Comparison of ENCODE assay signal across 9 cellular contexts in genomic region chr5:171342362-171343111, GRCh38. TPM values are rescaled to one million over a fixed set of nuclear protein-coding genes. Genes with fewer than 3 reads are reported as not detected.
DNase-seq lines count a peak whose midpoint lies in the region; ATAC-seq and TF ChIP-seq lines count a peak whose summit lies in the region.
"Had no signal": no experiment of that assay in that cellular context is flagged by ENCODE, and none has a peak within 500 bp of the region (broad histone marks: within the 10 kb centered on the region; RNA-seq: fewer than 3 reads in every experiment).

No MANE protein-coding gene starts in this region.

- no peak overlapping the region for H3K4me3 Mint-ChIP-seq in activated CD8-positive, alpha-beta T cell treated with anti-CD3 and anti-CD28 coated beads for 36 hours

- H3K27me3 Mint-ChIP-seq in activated CD8-positive, alpha-beta T cell treated with anti-CD3 and anti-CD28 coated beads for 36 hours, result peaks cover 15% of the 10 kb centered on the region

- H3K36me3 ChIP-seq in sigmoid colon (no peaks in the 10 kb centered on the region), ovary (no peaks in the 10 kb centered on the region)

- H3K9me3 Mint-ChIP-seq in activated CD8-positive, alpha-beta T cell treated with anti-CD3 and anti-CD28 coated beads for 36 hours, result no peaks in the 10 kb centered on the region

- peak; percentile 66 for ATAC-seq in HG02610 (IDR thresholded peaks at IDR 0.05; ENCODE audit: unreplicated experiment)
- peak; percentile 49 for ATAC-seq in activated CD8-positive, alpha-beta T cell treated with anti-CD3 and anti-CD28 coated beads for 36 hours

- CTCF ChIA-PET in activated CD8-positive, alpha-beta T cell treated with anti-CD3 and anti-CD28 coated beads for 36 hours (lab: Charles Lee), result interaction anchor here (0.6 to 3.9 kb wide), 20 partner anchors 10 to 703 kb away, joined by 3 to 36 read pairs (median 4); no protein-coding TSS in a partner anchor

- H3K27ac Mint-ChIP-seq in activated CD8-positive, alpha-beta T cell treated with anti-CD3 and anti-CD28 coated beads for 36 hours, result no peak overlapping the region

- no peak for TF ChIP-seq EP300 in sigmoid colon (IDR thresholded peaks at IDR 0.05)
- no peak for TF ChIP-seq EP300 in ovary (IDR thresholded peaks at IDR 0.05)

- H3K4me1 ChIP-seq in sigmoid colon (no peaks in the 10 kb centered on the region), ovary (ENCODE audit: insufficient read depth) (no peaks in the 10 kb centered on the region)

- no peak for TF ChIP-seq POLR2A in sigmoid colon (IDR thresholded peaks at IDR 0.05)
- no peak for TF ChIP-seq POLR2A in ovary (IDR thresholded peaks at IDR 0.05)

- peak; percentile 63 for TF ChIP-seq CTCF in activated CD8-positive, alpha-beta T cell treated with anti-CD3 and anti-CD28 coated beads for 36 hours (IDR thresholded peaks at IDR 0.05)
- TF ChIP-seq CTCF in sigmoid colon (IDR thresholded peaks at IDR 0.05), result peak in 3 of 4 experiments; percentile 21 to 27 (median 22)
- no peak for TF ChIP-seq CTCF in ovary (IDR thresholded peaks at IDR 0.05)

- POLR2A ChIA-PET in activated CD8-positive, alpha-beta T cell treated with anti-CD3 and anti-CD28 coated beads for 36 hours (lab: Charles Lee), result interaction anchor here (1.3 kb wide), 1 partner anchor 10 kb away, joined by 5 read pairs; no protein-coding TSS in a partner anchor

- DNase-seq in stimulated activated CD4-positive, alpha-beta T cell treated with anti-CD3 and anti-CD28 coated beads, Interleukin-12 subunit alpha, Interleukin-12 subunit beta, amount 100 ng/mL, for 4 hours, result peak; percentile 6
- DNase-seq in stimulated activated CD4-positive, alpha-beta T cell treated with anti-CD3 and anti-CD28 coated beads, Interleukin-4, amount 100 ng/mL, for 1 hour, result no peak
- peak; percentile 50 for DNase-seq in NCI-H2196 treated with DMSO at 0.1 percent for 48 hours (lab: John Stamatoyannopoulos, UW; ENCODE audit: unreplicated experiment)
- peak; percentile 64 for DNase-seq in activated CD8-positive, alpha-beta T cell treated with anti-CD3 and anti-CD28 coated beads for 36 hours
- DNase-seq in head of caudate nucleus, result peak in 30 of 42 donors; percentile 16 to 77 (median 51)
- DNase-seq in sigmoid colon, result no peak
- no peak for DNase-seq in ovary

- H3K36me3 Mint-ChIP-seq in activated CD8-positive, alpha-beta T cell treated with anti-CD3 and anti-CD28 coated beads for 36 hours (ENCODE audit: low read depth), result no peaks in the 10 kb centered on the region

- H3K27me3 ChIP-seq in sigmoid colon (peaks cover 0 to 16% (median 0%) of the 10 kb centered on the region in 3 donors), ovary (no peaks in the 10 kb centered on the region)

- H3K27ac ChIP-seq in sigmoid colon (no peak overlapping the region), ovary (no peak overlapping the region)

- H3K4me3 ChIP-seq in sigmoid colon (no peak overlapping the region), ovary (no peak overlapping the region)

- no peaks in the 10 kb centered on the region for H3K4me1 Mint-ChIP-seq in activated CD8-positive, alpha-beta T cell treated with anti-CD3 and anti-CD28 coated beads for 36 hours (ENCODE audit: low read depth)

- intact Hi-C loops in activated CD8-positive, alpha-beta T cell treated with anti-CD3 and anti-CD28 coated beads for 36 hours (cut with micrococcal nuclease), result no loop called here
- intact Hi-C loops in head of caudate nucleus (cut with DNase I) (no loop called here), sigmoid colon (cut with DNase I) (loop anchor here (5.0 kb wide), 1 partner anchor 595 kb away; no protein-coding TSS in a partner anchor), ovary (cut with DNase I) (no loop called here)

- 50 to 57% methylated on average over 17 of the region's 17 CpGs for WGBS in sigmoid colon, 2 donors
- WGBS in ovary, 3 donors, result 50 to 55% (median 51%) methylated on average over 17 of the region's 17 CpGs

- H3K9me3 ChIP-seq in sigmoid colon (no peaks in the 10 kb centered on the region), ovary (no peaks in the 10 kb centered on the region)

RNA-seq across cellular contexts. Expression of gene TLX3, which starts 33.5 kb away (rescaled TPM):
- total RNA-seq in activated CD8-positive, alpha-beta T cell treated with anti-CD3 and anti-CD28 coated beads for 36 hours, result not detected
- total RNA-seq in sigmoid colon (not detected), ovary (not detected)
- polyA plus RNA-seq in sigmoid colon (not detected), ovary (under 1 TPM in 1 of 2 donors, not detected in 1; 0.05 TPM)
- polyA plus RNA-seq: esophagus had no signal

RNA-seq across cellular contexts. Expression of gene NPM1, which starts 45.1 kb away (rescaled TPM):
- total RNA-seq in activated CD8-positive, alpha-beta T cell treated with anti-CD3 and anti-CD28 coated beads for 36 hours, result 1,000 to 10,000 TPM; 3,203 to 3,498 TPM
- total RNA-seq in sigmoid colon, result 100 to 1,000 TPM; 722 to 951 (median 753) TPM
- 1,000 to 10,000 TPM; 1,270 to 2,962 (median 2,425) TPM for polyA plus RNA-seq in sigmoid colon
- 1,000 to 10,000 TPM; 1,123 to 2,623 (median 1,600) TPM for total RNA-seq in ovary
- polyA plus RNA-seq in ovary, result 1,000 to 10,000 TPM; 2,200 to 3,932 TPM

Comparison
In these comparisons a context has a peak if more than half of its experiments do, and no peak if none do; other contexts are left out.
1. DNase-seq: peak in stimulated activated CD4-positive, alpha-beta T cell treated with anti-CD3 and anti-CD28 coated beads, Interleukin-12 subunit alpha, Interleukin-12 subunit beta, amount 100 ng/mL, for 4 hours (single experiment), NCI-H2196 treated with DMSO at 0.1 percent for 48 hours (single experiment), activated CD8-positive, alpha-beta T cell treated with anti-CD3 and anti-CD28 coated beads for 36 hours (single experiment) and head of caudate nucleus (30 of 42); none in stimulated activated CD4-positive, alpha-beta T cell treated with anti-CD3 and anti-CD28 coated beads, Interleukin-4, amount 100 ng/mL, for 1 hour (single experiment), sigmoid colon (single experiment) and ovary (0 of 5).
2. CTCF ChIP-seq: peak in activated CD8-positive, alpha-beta T cell treated with anti-CD3 and anti-CD28 coated beads for 36 hours (single experiment) and sigmoid colon (3 of 4); none in ovary (0 of 3).